Comparison of ENCODE assay signal across 17 cellular contexts in the genomic region with DNA sequence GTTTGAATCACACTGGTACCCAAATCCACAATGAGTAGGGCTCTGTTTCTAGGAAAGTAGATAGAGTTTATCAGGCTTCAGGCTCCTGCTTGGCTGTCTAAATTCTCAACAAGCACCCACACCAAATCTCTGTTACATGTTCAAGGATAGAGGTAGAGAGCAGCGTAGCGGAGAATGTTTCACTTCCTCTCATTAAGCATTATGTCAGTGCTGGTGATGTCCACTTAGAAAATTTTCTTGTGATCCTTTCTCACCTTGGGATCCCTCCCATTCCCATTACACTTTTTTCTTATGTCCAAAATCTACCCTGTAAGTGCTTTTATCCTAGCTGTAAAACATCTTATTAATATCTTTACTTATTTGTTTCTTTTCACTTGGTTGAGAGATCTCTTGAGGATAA. TPM values are rescaled to one million over a fixed set of nuclear protein-coding genes. Genes with fewer than 3 reads are reported as not detected.
DNase-seq lines count a peak whose midpoint lies in the region; ATAC-seq and TF ChIP-seq lines count a peak whose summit lies in the region.
"Had no signal": no experiment of that assay in that cellular context is flagged by ENCODE, and none has a peak within 500 bp of the region (broad histone marks: within the 10 kb centered on the region; RNA-seq: fewer than 3 reads in every experiment).

No MANE protein-coding gene starts in this region.

- H3K36me3 ChIP-seq in Karpas-422 (ENCODE audit: insufficient read depth, low read length), result no peaks in the 10 kb centered on the region
- H3K36me3 ChIP-seq in ascending aorta, result no peaks in the 10 kb centered on the region
- H3K36me3 ChIP-seq: gastrocnemius medialis had no signal

- no peak overlapping the region for H3K4me3 ChIP-seq in Karpas-422 (ENCODE audit: low read length)
- no peak overlapping the region for H3K4me3 ChIP-seq in ascending aorta
- H3K4me3 ChIP-seq: gastrocnemius medialis had no signal

- H3K4me1 ChIP-seq in Karpas-422 (ENCODE audit: low read length) (peaks cover 16% of the 10 kb centered on the region), ascending aorta (no peaks in the 10 kb centered on the region)
- H3K4me1 ChIP-seq: gastrocnemius medialis had no signal

- DNase-seq in Karpas-422 (peak; percentile 70), KG1 (lab: John Stamatoyannopoulos, UW) (no peak), DMS 273 treated with DMSO at 0.1 percent for 48 hours (lab: John Stamatoyannopoulos, UW) (no peak), ascending aorta (ENCODE audit: low spot score in 2 of 2) (no peak), MV-4-11 (lab: John Stamatoyannopoulos, UW) (no peak)
- DNase-seq: activated CD4-positive, alpha-beta T cell treated with anti-CD3 and anti-CD28 coated beads for 36 hours; activated naive CD8-positive, alpha-beta T cell treated with anti-CD3 and anti-CD28 coated beads, Interleukin-2, amount 10 ng/mL, durations not matched to agents 7 days and 5 days; activated T-cell treated with anti-CD3 and anti-CD28 coated beads, Interleukin-2, amount 50 U/mL, for 24 hours; gastrocnemius medialis; NCI-H1105 treated with DMSO at 0.1 percent for 48 hours; NCI-H510A; trophoblast cell had no signal

- H3K27me3 ChIP-seq in Karpas-422 (ENCODE audit: low read length) (no peaks in the 10 kb centered on the region), ascending aorta (no peaks in the 10 kb centered on the region)
- H3K27me3 ChIP-seq: gastrocnemius medialis had no signal

- no peaks in the 10 kb centered on the region for H3K79me2 ChIP-seq in Karpas-422 (ENCODE audit: low read length)

- no peak overlapping the region for H3K9ac ChIP-seq in Karpas-422 (ENCODE audit: low read length)

- H4K20me1 ChIP-seq in Karpas-422 (ENCODE audit: insufficient read depth, low read depth, low read length), result no peaks in the 10 kb centered on the region

- ATAC-seq in GM18498 (IDR thresholded peaks at IDR 0.05; ENCODE audit: unreplicated experiment), result peak; percentile 86
- ATAC-seq in GM19452 (IDR thresholded peaks at IDR 0.05; ENCODE audit: unreplicated experiment), result peak; percentile 71
- ATAC-seq in HG02938 (IDR thresholded peaks at IDR 0.05; ENCODE audit: unreplicated experiment), result peak; percentile 92
- ATAC-seq: activated CD4-positive, alpha-beta T cell treated with anti-CD3 and anti-CD28 coated beads for 36 hours; gastrocnemius medialis; Panc1 had no signal

- no peaks in the 10 kb centered on the region for H3K9me3 ChIP-seq in Karpas-422 (ENCODE audit: low read length)
- no peaks in the 10 kb centered on the region for H3K9me3 ChIP-seq in ascending aorta
- H3K9me3 ChIP-seq: gastrocnemius medialis had no signal

- H2AFZ ChIP-seq in Karpas-422 (ENCODE audit: low read length), result peak overlapping the region; percentile 61; the same call in 1 of the 2 replicates

- peak overlapping the region; percentile 21; the same call in 1 of the 2 replicates for H3K27ac ChIP-seq in Karpas-422 (ENCODE audit: low read length)
- no peak overlapping the region for H3K27ac ChIP-seq in ascending aorta
- H3K27ac ChIP-seq: gastrocnemius medialis had no signal

- TF ChIP-seq CTCF in ascending aorta (IDR thresholded peaks at IDR 0.05), result no peak

- H3K4me2 ChIP-seq in Karpas-422 (ENCODE audit: low read depth, low read length, poor library complexity, severe bottlenecking), result peak overlapping the region; percentile 44

- intact Hi-C loops in ascending aorta (cut with DNase I), result no loop called here

- no peaks in the 10 kb centered on the region for H3K9me2 ChIP-seq in Karpas-422 (replicated peaks; ENCODE audit: insufficient read depth, low read length)

RNA-seq across cellular contexts. Expression of gene GCSAM, which starts 34.7 kb away (rescaled TPM):
- 39.2 and 130 TPM in 2 replicates for total RNA-seq in Karpas-422 (2014; rRNA removed; shearing (Covaris generic); ENCODE audit: low replicate concordance)
- total RNA-seq in ascending aorta, result not detected
- total RNA-seq: gastrocnemius medialis, lung microvascular endothelial cell had no signal

Comparison
In these comparisons a context has a peak if more than half of its experiments do, and no peak if none do; other contexts are left out.
1. RNA of gene GCSAM, which starts 34.7 kb away (total RNA-seq): 39.2 to 130 TPM in Karpas-422; not detected in ascending aorta (single experiment); every median in the first group is over 10 times any median in the second.
2. Peak in every context shown above with its lines, with median percentiles within 50 percentile points of each other: ATAC-seq.